20 cellular contexts compared by ENCODE assay signal in the genomic region with DNA sequence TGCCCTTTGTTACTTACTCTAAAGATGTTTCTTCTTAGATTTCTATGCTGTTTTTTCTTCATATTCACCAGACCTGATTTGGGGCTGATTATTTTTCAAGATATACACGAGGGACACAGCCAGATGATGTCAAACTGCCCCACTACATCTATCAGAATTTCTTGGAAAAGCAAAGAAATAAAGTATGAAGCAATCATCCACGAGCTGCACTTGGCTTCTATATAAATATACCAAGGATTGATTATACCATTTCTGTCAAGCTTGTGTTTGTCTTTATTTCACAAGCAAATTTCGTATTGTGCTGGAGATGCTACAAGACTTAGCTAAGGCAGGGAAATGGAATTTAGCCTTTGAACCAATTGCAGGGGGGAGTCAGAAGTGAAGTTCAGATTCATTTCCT.
"Had no signal": no experiment of that assay in that cellular context is flagged by ENCODE, and none has a peak within 500 bp of the region (broad histone marks: within the 10 kb centered on the region; RNA-seq: fewer than 3 reads in every experiment).

No MANE protein-coding gene starts in this region.

- H3K27ac Mint-ChIP-seq: naive thymus-derived CD4-positive, alpha-beta T cell had no signal

- H3K4me2 ChIP-seq: hepatocyte had no signal

- H3K79me2 ChIP-seq: hepatocyte had no signal

- ATAC-seq: left cardiac atrium; naive thymus-derived CD4-positive, alpha-beta T cell; psoas muscle; sciatic nerve had no signal

- H3K36me3 ChIP-seq: esophagus muscularis mucosa, neutrophil, stomach, thyroid gland, upper lobe of left lung, uterus had no signal

- H3K4me3 ChIP-seq: esophagus muscularis mucosa, hepatocyte, psoas muscle, skin epidermis, stomach, thyroid gland, upper lobe of left lung, uterus had no signal

- H3K27ac ChIP-seq: epithelial cell of prostate, hepatocyte, neutrophil, psoas muscle, skin epidermis, stomach, thyroid gland, upper lobe of left lung, uterus had no signal

- H3K4me1 ChIP-seq: psoas muscle, thyroid gland, upper lobe of left lung, uterus had no signal

- H3K4me3 Mint-ChIP-seq: naive thymus-derived CD4-positive, alpha-beta T cell had no signal

- H3K27me3 ChIP-seq: esophagus muscularis mucosa, hepatocyte, neutrophil, stomach, thyroid gland, upper lobe of left lung, uterus had no signal

- H3K36me3 Mint-ChIP-seq: naive thymus-derived CD4-positive, alpha-beta T cell had no signal

- H3K9me3 ChIP-seq: esophagus muscularis mucosa, neutrophil, psoas muscle, stomach, thyroid gland, upper lobe of left lung, uterus had no signal

- H2AFZ ChIP-seq: hepatocyte had no signal

- DNase-seq: central memory CD4-positive, alpha-beta T cell; effector memory CD4-positive, alpha-beta T cell; kidney; left cardiac atrium; naive thymus-derived CD4-positive, alpha-beta T cell; psoas muscle; retina; stimulated activated CD4-positive, alpha-beta T cell treated with anti-CD3 and anti-CD28 coated beads, Interleukin-2, amount 100 ng/mL, for 24 hours; stimulated activated CD4-positive, alpha-beta T cell treated with anti-CD3 and anti-CD28 coated beads, Interleukin-4, amount 100 ng/mL, for 4 hours; stimulated activated naive CD4-positive, alpha-beta T cell; stomach; thyroid gland; upper lobe of left lung; uterus had no signal
